In genomic region chr10:47340613-47341170, GRCh38 we compare ENCODE assay signal across 8 cellular contexts. TPM values are rescaled to one million over a fixed set of nuclear protein-coding genes. Genes with fewer than 3 reads are reported as not detected.
DNase-seq lines count a peak whose midpoint lies in the region; ATAC-seq and TF ChIP-seq lines count a peak whose summit lies in the region.

No MANE protein-coding gene starts in this region.

- H3K4me1 ChIP-seq in GM23248 (ENCODE audit: insufficient read depth), result no peaks in the 10 kb centered on the region
- H3K4me1 ChIP-seq in prostate gland (replicated peaks), result no peaks in the 10 kb centered on the region
- no peaks in the 10 kb centered on the region for H3K4me1 ChIP-seq in aorta (ENCODE audit: control insufficient read depth in 1 of 2, insufficient read depth in 2 of 2, low read length in 2 of 2)

- no peaks in the 10 kb centered on the region for H3K36me3 Mint-ChIP-seq in CD14-positive monocyte
- H3K36me3 Mint-ChIP-seq in glutamatergic neuron (ENCODE audit: unreplicated experiment), result no peaks in the 10 kb centered on the region

- in situ Hi-C loops in GM23248 (cut with MboI), result no loop called here

- no peaks in the 10 kb centered on the region for H3F3A ChIP-seq in GM23248 (ENCODE audit: insufficient read depth)

- intact Hi-C loops in CD14-positive monocyte (cut with micrococcal nuclease) (no loop called here), prostate gland (cut with DNase I) (no loop called here), aorta (cut with DNase I) (loop anchor here in 1 of 2 donors (2.0 kb wide), 1 partner anchor 316 kb away; no protein-coding TSS in a partner anchor)

- H3K27me3 ChIP-seq in GM23248 (replicated peaks; ENCODE audit: insufficient read depth), result peaks cover 57% of the 10 kb centered on the region
- no peaks in the 10 kb centered on the region for H3K27me3 ChIP-seq in prostate gland (replicated peaks; ENCODE audit: insufficient read depth)
- H3K27me3 ChIP-seq in aorta (ENCODE audit: control insufficient read depth in 1 of 2, insufficient read depth in 2 of 2, low read length in 1 of 2), result no peaks in the 10 kb centered on the region

- peak; percentile 56 for DNase-seq in CD14-positive monocyte (ENCODE audit: low spot score)
- DNase-seq in GM23248, result peak; percentile 59
- peak; percentile 64 for DNase-seq in RKO (ENCODE audit: low spot score)
- DNase-seq in activated effector memory CD4-positive, alpha-beta T cell treated with Interleukin-2 at 50 U/mL for 16 hours, result peak; percentile 50
- peak; percentile 88 for DNase-seq in glutamatergic neuron
- DNase-seq in prostate gland (ENCODE audit: low spot score), result no peak
- peak; percentile 67 to 89 for DNase-seq in aorta
- DNase-seq in NCI-H2029 treated with DMSO at 0.1 percent for 48 hours (lab: John Stamatoyannopoulos, UW), result no peak

- H3K9me3 ChIP-seq in GM23248 (ENCODE audit: low read depth) (no peaks in the 10 kb centered on the region), prostate gland (no peaks in the 10 kb centered on the region), aorta (ENCODE audit: control insufficient read depth, low read length) (no peaks in the 10 kb centered on the region)

- H3K27ac Mint-ChIP-seq in CD14-positive monocyte, result peak overlapping the region in 2 of 7 donors; percentile 52 to 80
- no peak overlapping the region for H3K27ac Mint-ChIP-seq in glutamatergic neuron (ENCODE audit: unreplicated experiment)

- H3K9me2 ChIP-seq in GM23248 (ENCODE audit: insufficient read depth), result no peaks in the 10 kb centered on the region

- H3K36me3 ChIP-seq in GM23248 (ENCODE audit: low read depth) (no peaks in the 10 kb centered on the region), prostate gland (no peaks in the 10 kb centered on the region), aorta (ENCODE audit: control insufficient read depth in 1 of 2, insufficient read depth in 2 of 2, low read length in 1 of 2) (no peaks in the 10 kb centered on the region)

- H3K27me3 Mint-ChIP-seq in CD14-positive monocyte (ENCODE audit: low read depth in 3 of 3) (peaks cover 7 to 8% (median 7%) of the 10 kb centered on the region in 3 donors), glutamatergic neuron (ENCODE audit: unreplicated experiment) (peaks cover 15% of the 10 kb centered on the region)

- no peak overlapping the region for H3K27ac ChIP-seq in GM23248
- H3K27ac ChIP-seq in prostate gland, result no peak overlapping the region
- H3K27ac ChIP-seq in aorta (ENCODE audit: low read depth in 1 of 2, low read length in 2 of 2), result no peak overlapping the region

- WGBS in GM23248 (ENCODE audit: low coverage in 1 of 2, low lambda C conversion rate in 2 of 2, missing lambda C conversion rate in 2 of 2), 2 experiments, result 52 to 59% methylated on average over 5 of the region's 5 CpGs
- 72% methylated on average over 5 of the region's 5 CpGs for WGBS in prostate gland
- WGBS in aorta, 2 donors, result 69 to 72% methylated on average over 5 of the region's 5 CpGs

- TF ChIP-seq CTCF in CD14-positive monocyte (IDR thresholded peaks at IDR 0.05) (peak; percentile 99), glutamatergic neuron (IDR thresholded peaks at IDR 0.05; ENCODE audit: partially characterized antibody, unreplicated experiment) (peak; percentile 99), prostate gland (IDR thresholded peaks at IDR 0.05) (peak; percentile 52 to 77 (median 64))

- H3K4me2 ChIP-seq in GM23248 (ENCODE audit: unreplicated experiment), result no peak overlapping the region

- no peaks in the 10 kb centered on the region for H4K20me1 ChIP-seq in GM23248 (ENCODE audit: insufficient read depth)

- peak overlapping the region in 1 of 2 donors; percentile 43 for H3K4me3 Mint-ChIP-seq in CD14-positive monocyte
- H3K4me3 Mint-ChIP-seq in glutamatergic neuron (ENCODE audit: unreplicated experiment), result no peak overlapping the region

- H3K9me3 Mint-ChIP-seq in CD14-positive monocyte (peaks cover 0 to 2% (median 0%) of the 10 kb centered on the region in 7 donors), glutamatergic neuron (ENCODE audit: unreplicated experiment) (no peaks in the 10 kb centered on the region)

- H3K9ac ChIP-seq in GM23248, result no peak overlapping the region

- no peak overlapping the region for H2AFZ ChIP-seq in GM23248

- H3K4me3 ChIP-seq in GM23248, result no peak overlapping the region
- H3K4me3 ChIP-seq in prostate gland, result no peak overlapping the region
- no peak overlapping the region for H3K4me3 ChIP-seq in aorta (ENCODE audit: low read length in 2 of 2)

- TF ChIP-seq POLR2A in prostate gland (IDR thresholded peaks at IDR 0.05), result no peak

- no peaks in the 10 kb centered on the region for H3K79me2 ChIP-seq in GM23248 (ENCODE audit: insufficient read depth)

- peak; percentile 74 for ATAC-seq in aorta (ENCODE audit: low FRiP score)

- peaks cover 11% of the 10 kb centered on the region for H3K4me1 Mint-ChIP-seq in CD14-positive monocyte
- peaks cover under 1% of the 10 kb centered on the region for H3K4me1 Mint-ChIP-seq in glutamatergic neuron (ENCODE audit: low read depth, unreplicated experiment)

RNA-seq across cellular contexts. Expression of gene RBP3, which starts 7.5 kb away (rescaled TPM):
- polyA plus RNA-seq in CD14-positive monocyte (not detected), GM23248 (2016; fragmentation: Nextera tagmentation; extraction: Ambion mirVana) (not detected in 2 replicates), aorta (not detected)
- total RNA-seq in GM23248 (2014; rRNA removed; shearing (Covaris generic)), result not detected in 2 replicates
- total RNA-seq in glutamatergic neuron (ENCODE audit: unreplicated experiment) (not detected), prostate gland (not detected), aorta (not detected)

RNA-seq across cellular contexts. Expression of gene GDF2, which starts 18.4 kb away (rescaled TPM):
- polyA plus RNA-seq in CD14-positive monocyte (not detected), GM23248 (2016; fragmentation: Nextera tagmentation; extraction: Ambion mirVana) (not detected in 2 replicates), aorta (not detected)
- total RNA-seq in GM23248 (2014; rRNA removed; shearing (Covaris generic)), result not detected in 2 replicates
- total RNA-seq in glutamatergic neuron (ENCODE audit: unreplicated experiment) (not detected), prostate gland (not detected), aorta (not detected)

RNA-seq across cellular contexts. Expression of gene GDF10, which starts 40.7 kb away (rescaled TPM):
- polyA plus RNA-seq in CD14-positive monocyte (not detected), GM23248 (2016; fragmentation: Nextera tagmentation; extraction: Ambion mirVana) (0.08 TPM in 1 of 2 replicates, not detected in the other), aorta (under 1 TPM in 1 of 2 donors, not detected in 1; 0.10 TPM)
- total RNA-seq in GM23248 (2014; rRNA removed; shearing (Covaris generic)), result 0.22 TPM in 1 of 2 replicates, not detected in the other
- total RNA-seq in glutamatergic neuron (ENCODE audit: unreplicated experiment) (not detected), prostate gland (10 to 100 TPM in 1 of 2 donors, under 1 TPM in 1; 0.32 to 28.0 TPM), aorta (10 to 100 TPM in 1 of 2 donors, 1 to 10 TPM in 1; 3.8 to 27.5 TPM)

RNA-seq across cellular contexts. Expression of gene ZNF488, which starts 43.4 kb away (rescaled TPM):
- polyA plus RNA-seq in CD14-positive monocyte (not detected), GM23248 (2016; fragmentation: Nextera tagmentation; extraction: Ambion mirVana) (0.11 TPM in 1 of 2 replicates, not detected in the other), aorta (1 to 10 TPM in 1 of 2 donors, under 1 TPM in 1; 0.20 to 3.8 TPM)
- total RNA-seq in GM23248 (2014; rRNA removed; shearing (Covaris generic)), result not detected in 2 replicates
- total RNA-seq in glutamatergic neuron (ENCODE audit: unreplicated experiment) (3.3 TPM), prostate gland (1 to 10 TPM; 1.5 to 1.9 TPM), aorta (under 1 TPM in 1 of 2 donors, not detected in 1; 0.12 TPM)

Comparison
In these comparisons a context has a peak if more than half of its experiments do, and no peak if none do; other contexts are left out.
1. DNase-seq: peak in CD14-positive monocyte (single experiment), GM23248 (single experiment), RKO (single experiment), activated effector memory CD4-positive, alpha-beta T cell treated with Interleukin-2 at 50 U/mL for 16 hours (single experiment), glutamatergic neuron (single experiment) and aorta (2 of 2); none in prostate gland (single experiment) and NCI-H2029 treated with DMSO at 0.1 percent for 48 hours (single experiment).
2. Peak in every context shown above with its lines, with median percentiles within 50 percentile points of each other: CTCF ChIP-seq.